13 cellular contexts compared by ENCODE assay signal in the genomic region with DNA sequence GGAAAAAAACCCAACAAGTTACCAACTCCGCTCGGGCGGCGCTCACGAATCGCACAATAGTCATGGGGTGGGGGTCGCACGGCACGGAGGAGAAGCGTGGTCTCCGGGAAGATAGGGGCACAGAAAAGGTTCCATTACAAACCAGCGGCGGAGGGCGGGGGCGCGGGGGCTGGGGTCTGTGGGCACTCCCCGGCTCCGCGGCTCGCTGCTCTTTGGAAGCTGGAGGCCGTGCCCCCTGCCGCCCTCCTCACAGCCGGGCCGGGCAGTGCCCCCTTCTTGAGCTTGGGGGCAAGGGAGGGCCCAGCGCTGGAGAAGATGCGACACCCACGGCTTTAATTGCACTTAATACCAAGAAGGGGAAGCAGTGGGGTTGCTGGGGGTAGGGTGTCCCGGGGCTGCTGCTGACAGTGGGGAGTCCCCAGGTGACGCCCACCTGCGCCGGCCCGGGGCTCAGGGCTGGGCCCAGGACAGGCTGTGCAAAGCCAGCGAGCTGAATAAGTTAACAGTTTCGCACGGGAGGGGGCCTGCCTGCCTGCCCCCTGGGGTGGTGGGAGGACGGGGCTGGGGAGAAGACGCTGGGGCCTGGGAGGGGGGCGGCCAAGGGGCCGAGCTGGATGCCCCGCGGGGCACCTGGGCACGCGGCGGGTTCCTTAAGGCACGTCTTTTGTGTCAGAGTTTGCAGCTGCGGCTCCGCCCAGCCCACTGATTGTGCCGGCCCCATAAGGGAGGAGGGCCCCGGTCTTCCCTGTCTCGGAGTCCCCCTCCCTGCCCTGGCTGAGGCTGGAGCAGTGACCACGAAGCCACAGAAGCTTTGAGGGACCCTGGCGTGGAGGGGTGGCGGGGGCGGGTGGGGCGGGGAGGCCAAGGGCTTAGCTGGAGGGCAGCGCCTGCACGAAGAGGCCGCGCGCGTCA. TPM values are rescaled to one million over a fixed set of nuclear protein-coding genes. Genes with fewer than 3 reads are reported as not detected.
DNase-seq lines count a peak whose midpoint lies in the region; ATAC-seq and TF ChIP-seq lines count a peak whose summit lies in the region.
"Had no signal": no experiment of that assay in that cellular context is flagged by ENCODE, and none has a peak within 500 bp of the region (broad histone marks: within the 10 kb centered on the region; RNA-seq: fewer than 3 reads in every experiment).

No MANE protein-coding gene starts in this region.

- POLR2A ChIA-PET in WTC11 (lab: Charles Lee) = interaction anchor here (0.6 to 3.5 kb wide), 13 partner anchors 9 to 476 kb away, joined by 3 to 23 read pairs (median 5); partner anchors contain the start of genes DCAF15 and IL27RA

- H3K9me3 ChIP-seq in ES-I3 (ENCODE audit: control insufficient read depth, insufficient read depth, low read length) (no peaks in the 10 kb centered on the region), iPS DF 6.9 (ENCODE audit: control insufficient read depth, insufficient read depth, low read length) (no peaks in the 10 kb centered on the region), colonic mucosa (no peaks in the 10 kb centered on the region)
- H3K9me3 ChIP-seq: heart left ventricle, psoas muscle had no signal

- no peak for TF ChIP-seq CTCF in WTC11 (IDR thresholded peaks at IDR 0.05)
- TF ChIP-seq CTCF in colonic mucosa (IDR thresholded peaks at IDR 0.05) = no peak

- H3K27me3 Mint-ChIP-seq in WTC11 (ENCODE audit: low read depth) = peaks cover 3% of the 10 kb centered on the region

- H3K27ac Mint-ChIP-seq in WTC11 = no peak overlapping the region; the same call in 1 of the 2 replicates
- H3K27ac Mint-ChIP-seq in stimulated activated effector memory CD8-positive, alpha-beta T cell treated with anti-CD3 and anti-CD28 coated beads, Interleukin-12 subunit alpha, Interleukin-12 subunit beta, amount 100 ng/mL, for 72 hours = peak overlapping the region; percentile 37

- whole genome bisulfite sequencing in iPS DF 6.9 (ENCODE audit: insufficient coverage, insufficient read length) = no CpG with 5 or more reads among the region's 61 CpGs

- ATAC-seq in WTC11 = peak; percentile 49
- ATAC-seq in stimulated activated effector memory CD8-positive, alpha-beta T cell treated with anti-CD3 and anti-CD28 coated beads, Interleukin-12 subunit alpha, Interleukin-12 subunit beta, amount 100 ng/mL, for 72 hours = no peak

- H3K4me1 Mint-ChIP-seq in WTC11 = peaks cover 6% of the 10 kb centered on the region
- no peaks in the 10 kb centered on the region for H3K4me1 Mint-ChIP-seq in stimulated activated effector memory CD8-positive, alpha-beta T cell treated with anti-CD3 and anti-CD28 coated beads, Interleukin-12 subunit alpha, Interleukin-12 subunit beta, amount 100 ng/mL, for 72 hours

- no peaks in the 10 kb centered on the region; the same call in 1 of the 2 replicates for H3K4me1 ChIP-seq in ES-I3 (ENCODE audit: insufficient read depth, low read length)
- H3K4me1 ChIP-seq in iPS DF 6.9 (ENCODE audit: control insufficient read depth, insufficient read depth, low read length) = no peaks in the 10 kb centered on the region
- H3K4me1 ChIP-seq in colonic mucosa = no peaks in the 10 kb centered on the region
- H3K4me1 ChIP-seq: psoas muscle had no signal

- peaks cover 8% of the 10 kb centered on the region for H3K36me3 ChIP-seq in ES-I3 (ENCODE audit: insufficient read depth, low read length)
- peaks cover 25% of the 10 kb centered on the region for H3K36me3 ChIP-seq in iPS DF 6.9 (ENCODE audit: control insufficient read depth, insufficient read depth, low read length)
- peaks cover 8% of the 10 kb centered on the region for H3K36me3 ChIP-seq in colonic mucosa

- H3K27me3 ChIP-seq in iPS DF 6.9 (ENCODE audit: control insufficient read depth, insufficient read depth, low read length) = no peaks in the 10 kb centered on the region
- no peaks in the 10 kb centered on the region for H3K27me3 ChIP-seq in colonic mucosa
- H3K27me3 ChIP-seq: heart left ventricle had no signal

- H3K9me3 Mint-ChIP-seq in WTC11 = no peaks in the 10 kb centered on the region
- H3K9me3 Mint-ChIP-seq in stimulated activated effector memory CD8-positive, alpha-beta T cell treated with anti-CD3 and anti-CD28 coated beads, Interleukin-12 subunit alpha, Interleukin-12 subunit beta, amount 100 ng/mL, for 72 hours = no peaks in the 10 kb centered on the region

- DNase-seq in WTC11 (ENCODE audit: low spot score) (peak; percentile 62), iPS DF 6.9 (ENCODE audit: low read depth, low spot score) (no peak), NCI-H82 (lab: John Stamatoyannopoulos, UW) (no peak), DMS 273 (lab: John Stamatoyannopoulos, UW; ENCODE audit: unreplicated experiment) (no peak), colonic mucosa (no peak), NOMO-1 (lab: John Stamatoyannopoulos, UW; ENCODE audit: unreplicated experiment in 2 of 2) (no peak)
- no peak for DNase-seq in stimulated activated effector memory CD8-positive, alpha-beta T cell treated with anti-CD3 and anti-CD28 coated beads, Interleukin-12 subunit alpha, Interleukin-12 subunit beta, amount 100 ng/mL, for 72 hours (ENCODE audit: low spot score in 2 of 2)
- DNase-seq: activated T-cell treated with anti-CD3 and anti-CD28 coated beads, Interleukin-2, amount 50 U/mL, for 1 hour; anterior cingulate cortex; psoas muscle; SW 1271 had no signal

- no peak overlapping the region for H3K27ac ChIP-seq in iPS DF 6.9 (ENCODE audit: low read length)
- H3K27ac ChIP-seq in colonic mucosa = no peak overlapping the region
- H3K27ac ChIP-seq: psoas muscle had no signal

- H3K9ac ChIP-seq in ES-I3 (ENCODE audit: low read depth, low read length) = peak overlapping the region; percentile 40; the same call in 1 of the 2 replicates
- no peak overlapping the region for H3K9ac ChIP-seq in colonic mucosa (ENCODE audit: low read depth in 2 of 2, low read length in 2 of 2)

- intact Hi-C loops in colonic mucosa (cut with DNase I) = no loop called here

- peak overlapping the region; percentile 53 for H3K4me3 Mint-ChIP-seq in WTC11
- H3K4me3 Mint-ChIP-seq in stimulated activated effector memory CD8-positive, alpha-beta T cell treated with anti-CD3 and anti-CD28 coated beads, Interleukin-12 subunit alpha, Interleukin-12 subunit beta, amount 100 ng/mL, for 72 hours = no peak overlapping the region

- H3K36me3 Mint-ChIP-seq in WTC11 = peaks cover 9% of the 10 kb centered on the region
- peaks cover 57% of the 10 kb centered on the region for H3K36me3 Mint-ChIP-seq in stimulated activated effector memory CD8-positive, alpha-beta T cell treated with anti-CD3 and anti-CD28 coated beads, Interleukin-12 subunit alpha, Interleukin-12 subunit beta, amount 100 ng/mL, for 72 hours

- H3K4me3 ChIP-seq in iPS DF 6.9 (ENCODE audit: low read length) (peak overlapping the region; percentile 51; the same call in 1 of the 2 replicates), colonic mucosa (no peak overlapping the region)
- H3K4me3 ChIP-seq: psoas muscle had no signal

- CTCF ChIA-PET in WTC11 (lab: Charles Lee) = interaction anchor here (0.5 to 3.7 kb wide), 18 partner anchors 10 to 385 kb away, joined by 3 to 30 read pairs (median 10); partner anchors contain the start of genes DCAF15, IL27RA, MISP3 and RFX1

TF ChIP-seq in WTC11, 78 proteins besides CTCF, POLR2A, EP300 and RAD21:
- TF ChIP-seq ZNF423 (CRISPR knock-in tag; IDR thresholded peaks at IDR 0.05) = peak; percentile 72; the same call in 1 of the 2 replicates
- no peak for TF ChIP-seq NFYB (CRISPR knock-in tag; conservative IDR thresholded peaks at IDR 0.05; ENCODE audit: low read depth)
- TF ChIP-seq PRRX2 (CRISPR knock-in tag; IDR thresholded peaks at IDR 0.05) = no peak
- no peak for TF ChIP-seq SOX15 (CRISPR knock-in tag; IDR thresholded peaks at IDR 0.05)
- TF ChIP-seq, protein P1, sequence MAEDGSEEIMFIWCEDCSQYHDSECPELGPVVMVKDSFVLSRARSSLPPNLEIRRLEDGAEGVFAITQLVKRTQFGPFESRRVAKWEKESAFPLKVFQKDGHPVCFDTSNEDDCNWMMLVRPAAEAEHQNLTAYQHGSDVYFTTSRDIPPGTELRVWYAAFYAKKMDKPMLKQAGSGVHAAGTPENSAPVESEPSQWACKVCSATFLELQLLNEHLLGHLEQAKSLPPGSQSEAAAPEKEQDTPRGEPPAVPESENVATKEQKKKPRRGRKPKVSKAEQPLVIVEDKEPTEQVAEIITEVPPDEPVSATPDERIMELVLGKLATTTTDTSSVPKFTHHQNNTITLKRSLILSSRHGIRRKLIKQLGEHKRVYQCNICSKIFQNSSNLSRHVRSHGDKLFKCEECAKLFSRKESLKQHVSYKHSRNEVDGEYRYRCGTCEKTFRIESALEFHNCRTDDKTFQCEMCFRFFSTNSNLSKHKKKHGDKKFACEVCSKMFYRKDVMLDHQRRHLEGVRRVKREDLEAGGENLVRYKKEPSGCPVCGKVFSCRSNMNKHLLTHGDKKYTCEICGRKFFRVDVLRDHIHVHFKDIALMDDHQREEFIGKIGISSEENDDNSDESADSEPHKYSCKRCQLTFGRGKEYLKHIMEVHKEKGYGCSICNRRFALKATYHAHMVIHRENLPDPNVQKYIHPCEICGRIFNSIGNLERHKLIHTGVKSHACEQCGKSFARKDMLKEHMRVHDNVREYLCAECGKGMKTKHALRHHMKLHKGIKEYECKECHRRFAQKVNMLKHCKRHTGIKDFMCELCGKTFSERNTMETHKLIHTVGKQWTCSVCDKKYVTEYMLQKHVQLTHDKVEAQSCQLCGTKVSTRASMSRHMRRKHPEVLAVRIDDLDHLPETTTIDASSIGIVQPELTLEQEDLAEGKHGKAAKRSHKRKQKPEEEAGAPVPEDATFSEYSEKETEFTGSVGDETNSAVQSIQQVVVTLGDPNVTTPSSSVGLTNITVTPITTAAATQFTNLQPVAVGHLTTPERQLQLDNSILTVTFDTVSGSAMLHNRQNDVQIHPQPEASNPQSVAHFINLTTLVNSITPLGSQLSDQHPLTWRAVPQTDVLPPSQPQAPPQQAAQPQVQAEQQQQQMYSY (CRISPR knock-in tag; IDR thresholded peaks at IDR 0.05) = no peak
TF ChIP-seq in WTC11: peak in this region for 1.

RNA-seq across cellular contexts. Expression of gene DCAF15, which starts 9.8 kb away (rescaled TPM):
- total RNA-seq in WTC11 (2021) (82.9 to 89.0 TPM (median 83.3 TPM) in 3 replicates), colonic mucosa (10 to 100 TPM; 30.2 to 55.1 TPM)

RNA-seq across cellular contexts. Expression of gene PODNL1, which starts 23.9 kb away (rescaled TPM):
- 1.1 to 1.4 TPM (median 1.4 TPM) in 3 replicates for total RNA-seq in WTC11 (2021)
- 1 to 10 TPM; 4.1 to 4.4 TPM for total RNA-seq in colonic mucosa

RNA-seq across cellular contexts. Expression of gene RFX1, which starts 44.0 kb away (rescaled TPM):
- total RNA-seq in WTC11 (2021) (20.4 to 23.2 TPM (median 21.4 TPM) in 3 replicates), colonic mucosa (10 to 100 TPM; 13.1 to 20.9 TPM)

RNA-seq across cellular contexts. Expression of gene CC2D1A, which starts 56.1 kb away (rescaled TPM):
- total RNA-seq in WTC11 (2021) (36.6 to 44.2 TPM (median 42.2 TPM) in 3 replicates), colonic mucosa (100 to 1,000 TPM in 1 of 2 donors, 10 to 100 TPM in 1; 81.0 to 123 TPM)

RNA-seq across cellular contexts. Expression of gene BRME1, which starts 56.2 kb away (rescaled TPM):
- total RNA-seq in WTC11 (2021) (5.0 to 7.2 TPM (median 6.4 TPM) in 3 replicates), colonic mucosa (10 to 100 TPM in 1 of 2 donors, 1 to 10 TPM in 1; 5.9 to 20.0 TPM)
